8 cellular contexts compared by ENCODE assay signal in the genomic region with DNA sequence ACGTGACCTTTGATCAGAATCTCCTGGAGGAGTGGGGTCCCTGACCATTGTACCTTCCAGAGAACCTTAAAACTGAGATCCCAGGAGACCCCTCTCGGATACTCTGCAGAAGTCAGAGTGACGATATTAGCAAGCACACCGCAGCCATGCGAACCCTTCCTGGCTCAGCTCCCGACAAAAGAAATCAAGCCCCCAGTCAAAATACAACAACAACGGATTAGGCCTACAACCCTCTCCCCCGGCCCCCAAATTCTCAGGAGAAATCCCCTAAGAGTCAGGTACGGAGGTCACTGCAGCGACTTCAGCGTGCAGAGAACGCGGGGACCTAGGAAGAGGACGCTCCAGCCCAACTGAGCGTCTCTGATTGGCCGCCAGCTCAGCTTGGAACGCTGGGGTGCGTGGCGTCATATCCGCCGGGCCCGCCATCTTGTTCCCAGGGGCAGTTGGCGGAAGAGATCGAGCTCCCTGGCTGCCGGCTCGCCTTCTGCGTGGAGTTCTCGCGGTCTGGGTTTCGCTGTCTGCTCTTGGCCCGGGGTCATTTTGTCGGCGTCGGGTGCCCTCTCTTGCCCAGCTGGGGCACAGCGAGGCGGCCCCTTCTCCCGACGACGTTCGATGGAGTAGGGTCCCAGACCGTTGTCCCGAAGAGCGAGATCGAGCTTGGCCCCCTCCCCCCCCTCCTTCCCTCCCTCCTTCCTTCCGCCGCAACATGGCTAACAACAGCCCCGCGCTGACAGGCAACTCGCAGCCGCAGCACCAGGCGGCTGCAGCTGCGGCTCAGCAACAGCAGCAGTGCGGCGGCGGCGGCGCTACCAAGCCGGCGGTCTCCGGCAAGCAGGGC. TPM values are rescaled to one million over a fixed set of nuclear protein-coding genes. Genes with fewer than 3 reads are reported as not detected.
DNase-seq lines count a peak whose midpoint lies in the region; ATAC-seq and TF ChIP-seq lines count a peak whose summit lies in the region.

A gene with protein sequence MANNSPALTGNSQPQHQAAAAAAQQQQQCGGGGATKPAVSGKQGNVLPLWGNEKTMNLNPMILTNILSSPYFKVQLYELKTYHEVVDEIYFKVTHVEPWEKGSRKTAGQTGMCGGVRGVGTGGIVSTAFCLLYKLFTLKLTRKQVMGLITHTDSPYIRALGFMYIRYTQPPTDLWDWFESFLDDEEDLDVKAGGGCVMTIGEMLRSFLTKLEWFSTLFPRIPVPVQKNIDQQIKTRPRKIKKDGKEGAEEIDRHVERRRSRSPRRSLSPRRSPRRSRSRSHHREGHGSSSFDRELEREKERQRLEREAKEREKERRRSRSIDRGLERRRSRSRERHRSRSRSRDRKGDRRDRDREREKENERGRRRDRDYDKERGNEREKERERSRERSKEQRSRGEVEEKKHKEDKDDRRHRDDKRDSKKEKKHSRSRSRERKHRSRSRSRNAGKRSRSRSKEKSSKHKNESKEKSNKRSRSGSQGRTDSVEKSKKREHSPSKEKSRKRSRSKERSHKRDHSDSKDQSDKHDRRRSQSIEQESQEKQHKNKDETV (plus strand): TSS at position 425 of the 838 bp plus-strand sequence. CDS start 282 bp downstream, at position 707.

- H3K4me1 ChIP-seq in adipocyte (ENCODE audit: control insufficient read depth, insufficient read depth, low read length), result peaks cover 19% of the 10 kb centered on the region

- TF ChIP-seq CTCF in GM12864 (IDR thresholded peaks at IDR 0.05; ENCODE audit: low read depth, low read length, missing control alignments), result no peak
- TF ChIP-seq CTCF in type B pancreatic cell (conservative IDR thresholded peaks at IDR 0.05), result no peak

- intact Hi-C loops in cardiac septum (cut with DNase I), result loop anchor here (5.0 kb wide), 1 partner anchor 55 kb away; a partner anchor contains a TSS

- peak within 1 kb of the TSS; percentile 100 for H3K4me3 Mint-ChIP-seq in type B pancreatic cell

- DNase-seq in GM12864 (ENCODE audit: low read depth), result peak; percentile 68
- DNase-seq in NCI-H128 (lab: John Stamatoyannopoulos, UW; ENCODE audit: unreplicated experiment), result peak; percentile 79
- DNase-seq in SW480 (ENCODE audit: low spot score), result peak; percentile 91
- DNase-seq in adipocyte (ENCODE audit: low read depth), result peak; percentile 98
- DNase-seq in cardiac septum (ENCODE audit: low spot score), result peak; percentile 99
- DNase-seq in pons (ENCODE audit: low spot score), result peak; percentile 92
- DNase-seq in type B pancreatic cell (ENCODE audit: extremely low spot score, unreplicated experiment), result peak; percentile 92

- peaks cover 9% of the 10 kb centered on the region for H3K27me3 Mint-ChIP-seq in type B pancreatic cell

- no peaks in the 10 kb centered on the region for H3K9me3 ChIP-seq in adipocyte (ENCODE audit: control insufficient read depth, low read length)

- H3K9ac ChIP-seq in adipocyte (ENCODE audit: low read length), result peak within 1 kb of the TSS; percentile 97

- H3K4me1 Mint-ChIP-seq in type B pancreatic cell (ENCODE audit: unreplicated experiment), result peaks cover 21% of the 10 kb centered on the region

- H3K36me3 Mint-ChIP-seq in type B pancreatic cell, result peaks cover 9% of the 10 kb centered on the region

- H3K36me3 ChIP-seq in adipocyte (ENCODE audit: control insufficient read depth, insufficient read depth, low read length, severe bottlenecking), result peaks cover 17% of the 10 kb centered on the region

- no peaks in the 10 kb centered on the region for H3K9me3 Mint-ChIP-seq in type B pancreatic cell

- no peaks in the 10 kb centered on the region for H3K27me3 ChIP-seq in adipocyte (replicated peaks; ENCODE audit: control insufficient read depth, insufficient read depth, low read length)

- peak; percentile 94 for ATAC-seq in HG02678 (IDR thresholded peaks at IDR 0.05; ENCODE audit: unreplicated experiment)

- H3K27ac Mint-ChIP-seq in type B pancreatic cell, result peak within 1 kb of the TSS; percentile 96

- peak within 1 kb of the TSS; percentile 84 for H3K4me3 ChIP-seq in GM12864 (ENCODE audit: low read depth, low read length)
- peak within 1 kb of the TSS; percentile 98 for H3K4me3 ChIP-seq in adipocyte (ENCODE audit: low read length)

RNA-seq across cellular contexts. Expression of the gene that starts here (rescaled TPM):
- 16.4 TPM for total RNA-seq in cardiac septum
- total RNA-seq in type B pancreatic cell (ENCODE audit: low replicate concordance), result 37.3 and 45.6 TPM in 2 replicates

Comparison
In these comparisons a context has a peak if more than half of its experiments do, and no peak if none do; other contexts are left out.
1. Peak in every context shown above with its lines: DNase-seq, ATAC-seq and H3K4me3 ChIP-seq.